In genomic region chr15:74725845-74726773, GRCh38 we compare ENCODE assay signal across 9 cellular contexts. TPM values are rescaled to one million over a fixed set of nuclear protein-coding genes. Genes with fewer than 3 reads are reported as not detected.
DNase-seq lines count a peak whose midpoint lies in the region; ATAC-seq and TF ChIP-seq lines count a peak whose summit lies in the region.
"Had no signal": no experiment of that assay in that cellular context is flagged by ENCODE, and none has a peak within 500 bp of the region (broad histone marks: within the 10 kb centered on the region; RNA-seq: fewer than 3 reads in every experiment).

No MANE protein-coding gene starts in this region.

- CTCF ChIA-PET in HEK293T (lab: Yijun Ruan, JAX): interaction anchor here (0.7 to 2.3 kb wide), 5 partner anchors 43 to 176 kb away, joined by 3 to 14 read pairs (median 4); no protein-coding TSS in a partner anchor

- ATAC-seq in body of pancreas: peak; percentile 40

- H3K27me3 ChIP-seq in body of pancreas (peaks cover 0 to 6% of the 10 kb centered on the region in 2 donors), kidney epithelial cell (ENCODE audit: control insufficient read depth, insufficient read depth, low read length) (peaks cover 38% of the 10 kb centered on the region)

- WGBS in body of pancreas, 2 donors: 2 to 4% methylated on average over 22 to 82 of the region's 86 CpGs

- H3K36me3 ChIP-seq in body of pancreas (replicated peaks in 1 of 2; ENCODE audit: insufficient read depth in 1 of 2, low read depth in 2 of 2) (no peaks in the 10 kb centered on the region), kidney epithelial cell (ENCODE audit: control insufficient read depth, insufficient read depth, low read length) (no peaks in the 10 kb centered on the region)

- peaks cover 14% of the 10 kb centered on the region for H3K4me1 ChIP-seq in body of pancreas

- TF ChIP-seq POLR2A in body of pancreas (IDR thresholded peaks at IDR 0.05): no peak

- intact Hi-C loops in body of pancreas (cut with DNase I): no loop called here

- no peaks in the 10 kb centered on the region for H3K9me3 ChIP-seq in body of pancreas

- H3K4me3 ChIP-seq in body of pancreas (peak overlapping the region; percentile 9 to 12), kidney epithelial cell (ENCODE audit: low read depth, low read length) (peak overlapping the region; percentile 30)

- DNase-seq in CMK (ENCODE audit: low read depth) (peak; percentile 79), HEK293T (ENCODE audit: extremely low spot score) (peak; percentile 59), T-helper 22 cell (ENCODE audit: low read depth) (peak; percentile 20), body of pancreas (peak; percentile 19 to 55 (median 34)), kidney epithelial cell (ENCODE audit: low read depth) (no peak), NCI-H2171 (lab: John Stamatoyannopoulos, UW) (no peak), NCI-H524 treated with DMSO at 0.1 percent for 48 hours (lab: John Stamatoyannopoulos, UW) (no peak)
- DNase-seq in stimulated activated CD4-positive, alpha-beta T cell treated with anti-CD3 and anti-CD28 coated beads, Interleukin-2, amount 100 ng/mL, for 4 hours (ENCODE audit: low read depth): peak; percentile 18

- peak overlapping the region in 1 of 4 donors; percentile 30 for H3K27ac ChIP-seq in body of pancreas

- POLR2A ChIA-PET in HEK293T (lab: Yijun Ruan, JAX): interaction anchor here (1.0 to 5.0 kb wide), 5 partner anchors 9 to 180 kb away, joined by 3 to 37 read pairs (median 6); partner anchors contain the start of gene EDC3

- no peak for TF ChIP-seq CTCF in body of pancreas (IDR thresholded peaks at IDR 0.05)
- TF ChIP-seq CTCF in kidney epithelial cell (IDR thresholded peaks at IDR 0.05; ENCODE audit: insufficient read depth, low read length, poor library complexity, severe bottlenecking): no peak

TF ChIP-seq in HEK293T, 16 proteins besides CTCF, POLR2A, EP300 and RAD21:
- TF ChIP-seq L3MBTL2 (conservative IDR thresholded peaks at IDR 0.05) (peak; percentile 37; the same call in 1 of the 2 replicates), FOXK2 (IDR thresholded peaks at IDR 0.05) (no peak), HDGF (IDR thresholded peaks at IDR 0.05; ENCODE audit: borderline replicate concordance) (no peak), TARDBP (IDR thresholded peaks at IDR 0.05) (0 out of 2 replicates have a peak, but pooled peaks have one; percentile 27), FOXM1 (IDR thresholded peaks at IDR 0.05; ENCODE audit: borderline replicate concordance) (peak; percentile 68; the same call in 1 of the 2 replicates), ELF4 (IDR thresholded peaks at IDR 0.05) (no peak), ARNT (IDR thresholded peaks at IDR 0.05) (peak; percentile 92), ZNF384 (IDR thresholded peaks at IDR 0.05) (no peak), NFRKB (IDR thresholded peaks at IDR 0.05) (no peak)

RNA-seq across cellular contexts. Expression of gene CYP1A1, which starts 0.8 kb away (rescaled TPM):
- 1 to 10 TPM in 1 of 2 donors, not detected in 1; 1.6 TPM for total RNA-seq in body of pancreas
- total RNA-seq in kidney epithelial cell: 0.33 TPM in 1 of 2 replicates, not detected in the other

RNA-seq across cellular contexts. Expression of gene CYP1A2, which starts 22.5 kb away (rescaled TPM):
- total RNA-seq in body of pancreas: not detected
- not detected in 2 replicates for total RNA-seq in kidney epithelial cell
- total RNA-seq: T-helper 2 cell treated with Interferon-gamma antibody and Interleukin-4, amounts not matched to agents 100 ng/mL and 5 ng/mL, for 36 hours had no signal

RNA-seq across cellular contexts. Expression of gene EDC3, which starts 30.3 kb away (rescaled TPM):
- 1 to 10 TPM; 6.7 to 9.2 TPM for total RNA-seq in body of pancreas
- total RNA-seq in kidney epithelial cell: 15.3 and 24.9 TPM in 2 replicates

RNA-seq across cellular contexts. Expression of gene CSK, which starts 55.8 kb away (rescaled TPM):
- total RNA-seq in body of pancreas (10 to 100 TPM; 11.2 to 15.2 TPM), kidney epithelial cell (48.0 and 51.0 TPM in 2 replicates)

Comparison
In these comparisons a context has a peak if more than half of its experiments do, and no peak if none do; other contexts are left out.
1. DNase-seq: peak in CMK (single experiment), HEK293T (single experiment), T-helper 22 cell (single experiment), body of pancreas (4 of 4) and stimulated activated CD4-positive, alpha-beta T cell treated with anti-CD3 and anti-CD28 coated beads, Interleukin-2, amount 100 ng/mL, for 4 hours (single experiment); none in kidney epithelial cell (single experiment), NCI-H2171 (single experiment) and NCI-H524 treated with DMSO at 0.1 percent for 48 hours (single experiment).